Comparison of ENCODE assay signal across 10 cellular contexts in the genomic region with DNA sequence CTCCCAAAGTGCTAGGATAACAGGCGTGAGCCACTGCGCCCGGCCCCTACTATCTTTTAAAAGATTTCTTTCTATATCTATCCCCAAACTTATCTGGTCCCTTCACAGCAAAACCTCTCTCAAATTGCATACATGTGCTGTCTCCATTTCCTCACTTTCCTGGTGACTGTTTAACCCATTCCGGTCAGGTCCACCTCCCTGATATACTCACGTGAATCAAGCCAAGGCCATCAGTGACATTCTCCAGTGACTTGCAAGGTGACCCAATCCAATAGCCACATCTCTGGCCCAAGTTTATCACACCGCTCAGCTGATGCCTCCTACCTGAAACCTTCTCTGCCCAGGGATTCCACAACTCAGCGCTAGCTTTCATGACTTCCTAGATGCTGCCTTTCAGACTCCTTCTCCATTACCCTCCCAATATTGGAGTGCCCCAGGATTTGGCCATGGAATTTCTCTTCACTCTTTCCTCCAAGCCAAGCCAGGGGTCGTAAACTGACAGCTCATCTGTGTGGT. TPM values are rescaled to one million over a fixed set of nuclear protein-coding genes. Genes with fewer than 3 reads are reported as not detected.
DNase-seq lines count a peak whose midpoint lies in the region; ATAC-seq and TF ChIP-seq lines count a peak whose summit lies in the region.
"Had no signal": no experiment of that assay in that cellular context is flagged by ENCODE, and none has a peak within 500 bp of the region (broad histone marks: within the 10 kb centered on the region; RNA-seq: fewer than 3 reads in every experiment).

No MANE protein-coding gene starts in this region.

- no peaks in the 10 kb centered on the region for H3K27me3 Mint-ChIP-seq in CD4-positive, CD25-positive, alpha-beta regulatory T cell
- no peaks in the 10 kb centered on the region for H3K27me3 Mint-ChIP-seq in nephron (ENCODE audit: low read depth)

- DNase-seq in CD4-positive, CD25-positive, alpha-beta regulatory T cell = no peak
- DNase-seq in Jurkat, Clone E6-1 (ENCODE audit: low read depth, low spot score) = no peak
- no peak for DNase-seq in caudate nucleus (lab: John Stamatoyannopoulos, UW)
- DNase-seq in stimulated activated CD4-positive, alpha-beta T cell treated with anti-CD3 and anti-CD28 coated beads, Interleukin-15, amount 100 ng/mL, for 24 hours = no peak
- no peak for DNase-seq in central memory CD4-positive, alpha-beta T cell
- DNase-seq in left cardiac atrium = no peak

- no peaks in the 10 kb centered on the region for H3K9me3 Mint-ChIP-seq in CD4-positive, CD25-positive, alpha-beta regulatory T cell
- no peaks in the 10 kb centered on the region for H3K9me3 Mint-ChIP-seq in nephron

- H3K27me3 ChIP-seq in CD4-positive, CD25-positive, alpha-beta regulatory T cell (ENCODE audit: control insufficient read depth, insufficient read depth, low read length) = no peaks in the 10 kb centered on the region
- H3K27me3 ChIP-seq: suprapubic skin had no signal

- intact Hi-C loops in left cardiac atrium (cut with DNase I) = loop anchor here in 1 of 2 donors (5.0 kb wide), 1 partner anchor 81 kb away; no protein-coding TSS in a partner anchor

- TF ChIP-seq CTCF in nephron (IDR thresholded peaks at IDR 0.05; ENCODE audit: unreplicated experiment in 3 of 3) = no peak

- H3K27ac ChIP-seq in CD4-positive, CD25-positive, alpha-beta regulatory T cell (ENCODE audit: insufficient read depth, low read length, poor library complexity, severe bottlenecking) = peak overlapping the region; percentile 88
- H3K27ac ChIP-seq in caudate nucleus (ENCODE audit: low read depth, low read length) = peak overlapping the region; percentile 53

- H3K9me3 ChIP-seq in CD4-positive, CD25-positive, alpha-beta regulatory T cell (ENCODE audit: control insufficient read depth in 2 of 2, low read length in 2 of 2) = no peaks in the 10 kb centered on the region
- H3K9me3 ChIP-seq: mucosa of descending colon, suprapubic skin had no signal

- H3K4me1 Mint-ChIP-seq in CD4-positive, CD25-positive, alpha-beta regulatory T cell = peaks cover 15 to 66% (median 43%) of the 10 kb centered on the region in 4 donors
- H3K4me1 Mint-ChIP-seq in nephron = peaks cover 21% of the 10 kb centered on the region

- peaks cover 55% of the 10 kb centered on the region for H3K4me1 ChIP-seq in CD4-positive, CD25-positive, alpha-beta regulatory T cell (ENCODE audit: control insufficient read depth, insufficient read depth, low read length, poor library complexity, severe bottlenecking)

- H3K36me3 Mint-ChIP-seq in CD4-positive, CD25-positive, alpha-beta regulatory T cell = peaks cover 5% of the 10 kb centered on the region
- H3K36me3 Mint-ChIP-seq in nephron (ENCODE audit: low read depth) = no peaks in the 10 kb centered on the region

- no peak for ATAC-seq in CD4-positive, CD25-positive, alpha-beta regulatory T cell (ENCODE audit: low read depth in 2 of 2)
- no peak for ATAC-seq in HG03097 (IDR thresholded peaks at IDR 0.05; ENCODE audit: low FRiP score, unreplicated experiment)
- no peak for ATAC-seq in left cardiac atrium

- peak overlapping the region; percentile 83 for H3K4me3 ChIP-seq in CD4-positive, CD25-positive, alpha-beta regulatory T cell (ENCODE audit: low read depth, low read length)
- H3K4me3 ChIP-seq in Jurkat, Clone E6-1 (ENCODE audit: low read length) = peak overlapping the region; percentile 72

- H3K27ac Mint-ChIP-seq in CD4-positive, CD25-positive, alpha-beta regulatory T cell = peak overlapping the region; percentile 92 to 97 (median 97)
- peak overlapping the region; percentile 80 to 95 (median 95) for H3K27ac Mint-ChIP-seq in nephron

- H3K36me3 ChIP-seq in CD4-positive, CD25-positive, alpha-beta regulatory T cell (ENCODE audit: control insufficient read depth, insufficient read depth, low read length) = no peaks in the 10 kb centered on the region
- H3K36me3 ChIP-seq: suprapubic skin had no signal

- H3K4me3 Mint-ChIP-seq in CD4-positive, CD25-positive, alpha-beta regulatory T cell = peak overlapping the region; percentile 89 to 97 (median 92)
- H3K4me3 Mint-ChIP-seq in nephron = peak overlapping the region; percentile 88 to 91 (median 90)

RNA-seq across cellular contexts. Expression of gene CTCF, which starts 1.4 kb away (rescaled TPM):
- total RNA-seq in CD4-positive, CD25-positive, alpha-beta regulatory T cell = 63.6 TPM
- 10 to 100 TPM; 44.5 to 80.2 (median 52.9) TPM for polyA plus RNA-seq in CD4-positive, CD25-positive, alpha-beta regulatory T cell
- 91.9 TPM for polyA plus RNA-seq in Jurkat, Clone E6-1 (2012; ENCODE audit: insufficient read depth, insufficient read length)
- total RNA-seq in left cardiac atrium = 10 to 100 TPM; 22.7 to 25.7 TPM

RNA-seq across cellular contexts. Expression of gene RIPOR1, which starts 32.3 kb away (rescaled TPM):
- 16.6 TPM for total RNA-seq in CD4-positive, CD25-positive, alpha-beta regulatory T cell
- polyA plus RNA-seq in CD4-positive, CD25-positive, alpha-beta regulatory T cell = 1 to 10 TPM in 3 of 4 donors, under 1 TPM in 1; 0.91 to 3.1 (median 2.1) TPM
- polyA plus RNA-seq in Jurkat, Clone E6-1 (2012; ENCODE audit: insufficient read depth, insufficient read length) = 31.6 TPM
- 10 to 100 TPM; 66.2 to 80.9 TPM for total RNA-seq in left cardiac atrium
